In genomic region chr1:67769633-67770256, GRCh38 we compare ENCODE assay signal across 23 cellular contexts.
DNase-seq lines count a peak whose midpoint lies in the region; ATAC-seq and TF ChIP-seq lines count a peak whose summit lies in the region.
"Had no signal": no experiment of that assay in that cellular context is flagged by ENCODE, and none has a peak within 500 bp of the region (broad histone marks: within the 10 kb centered on the region; RNA-seq: fewer than 3 reads in every experiment).

No MANE protein-coding gene starts in this region.

- H3K9ac ChIP-seq in mesenchymal stem cell (ENCODE audit: low read length), result no peak overlapping the region
- H3K9ac ChIP-seq: BLaER1 treated with 17β-estradiol and CSF1 and Interleukin-3, amounts not matched to agents 10 nM and 100 nM had no signal

- DNase-seq in activated CD8-positive, alpha-beta T cell treated with anti-CD3 and anti-CD28 coated beads for 36 hours, result peak; percentile 17
- DNase-seq in activated CD8-positive, alpha-beta T cell treated with anti-CD3 and anti-CD28 coated beads, Interleukin-2, amount 10 ng/mL, durations not matched to agents 7 days and 5 days, result no peak
- DNase-seq in mesenchymal stem cell (no peak), NAMALWA (ENCODE audit: low spot score) (no peak), NCI-H2081 treated with DMSO at 0.1 percent for 48 hours (lab: John Stamatoyannopoulos, UW) (no peak)
- DNase-seq in activated CD4-positive, alpha-beta memory T cell treated with anti-CD3 and anti-CD28 coated beads for 36 hours, result no peak
- DNase-seq: 8988T; CD4-positive, alpha-beta memory T cell; DMS153; H7; KBM-7; MM.1S; NCI-H1092 treated with DMSO at 0.1 percent for 48 hours; NCI-H146; NCI-H2029; NCI-H226; NCI-H510A treated with DMSO at 0.1 percent for 48 hours; NCI-H748 treated with DMSO at 0.1 percent for 48 hours; PC-9; RPMI8226; SHP77 had no signal

- intact Hi-C loops in activated CD8-positive, alpha-beta T cell treated with anti-CD3 and anti-CD28 coated beads for 36 hours (cut with micrococcal nuclease), result no loop called here
- intact Hi-C loops in activated CD4-positive, alpha-beta memory T cell treated with anti-CD3 and anti-CD28 coated beads for 36 hours (cut with micrococcal nuclease), result loop anchor here (5.0 kb wide), 2 partner anchors 58 to 83 kb away; no protein-coding TSS in a partner anchor

- H3K36me3 ChIP-seq in mesenchymal stem cell (ENCODE audit: control insufficient read depth in 1 of 2, insufficient read depth in 2 of 2, low read depth in 1 of 2, low read length in 2 of 2), result peaks cover 15 to 48% of the 10 kb centered on the region in 2 experiments

- no peaks in the 10 kb centered on the region for H3K36me3 Mint-ChIP-seq in activated CD8-positive, alpha-beta T cell treated with anti-CD3 and anti-CD28 coated beads for 36 hours (ENCODE audit: low read depth)
- no peaks in the 10 kb centered on the region for H3K36me3 Mint-ChIP-seq in activated CD8-positive, alpha-beta T cell treated with anti-CD3 and anti-CD28 coated beads, Interleukin-2, amount 10 ng/mL, durations not matched to agents 7 days and 5 days (ENCODE audit: low read depth)
- no peaks in the 10 kb centered on the region for H3K36me3 Mint-ChIP-seq in activated CD4-positive, alpha-beta memory T cell treated with anti-CD3 and anti-CD28 coated beads for 36 hours
- H3K36me3 Mint-ChIP-seq: CD4-positive, alpha-beta memory T cell had no signal

- no peak overlapping the region for H2BK5ac ChIP-seq in mesenchymal stem cell (ENCODE audit: low read depth, low read length, poor library complexity, severe bottlenecking)

- H3K27me3 ChIP-seq in mesenchymal stem cell (ENCODE audit: control insufficient read depth in 1 of 2, insufficient read depth in 1 of 2, low read length in 2 of 2), result no peaks in the 10 kb centered on the region
- H3K27me3 ChIP-seq: BLaER1 treated with 17β-estradiol and CSF1 and Interleukin-3, amounts not matched to agents 10 nM and 100 nM had no signal

- H4K8ac ChIP-seq in mesenchymal stem cell (ENCODE audit: low read length), result no peak overlapping the region

- H3K4me2 ChIP-seq in mesenchymal stem cell (ENCODE audit: low read length, poor library complexity, severe bottlenecking), result no peak overlapping the region
- H3K4me2 ChIP-seq: BLaER1 treated with 17β-estradiol and CSF1 and Interleukin-3, amounts not matched to agents 10 nM and 100 nM; PC-9 had no signal

- TF ChIP-seq CTCF in activated CD8-positive, alpha-beta T cell treated with anti-CD3 and anti-CD28 coated beads for 36 hours (IDR thresholded peaks at IDR 0.05), result no peak

- peaks cover 26% of the 10 kb centered on the region for H3K4me1 ChIP-seq in mesenchymal stem cell (ENCODE audit: control insufficient read depth, insufficient read depth, low read depth, low read length)

- CTCF ChIA-PET in activated CD8-positive, alpha-beta T cell treated with anti-CD3 and anti-CD28 coated beads for 36 hours (lab: Charles Lee), result interaction anchor here (1.3 to 6.7 kb wide), 4 partner anchors 10 to 234 kb away, joined by 3 to 49 read pairs (median 18); no protein-coding TSS in a partner anchor
- CTCF ChIA-PET in activated CD8-positive, alpha-beta T cell treated with anti-CD3 and anti-CD28 coated beads, Interleukin-2, amount 10 ng/mL, durations not matched to agents 7 days and 5 days (lab: Charles Lee), result interaction anchor here (1.7 to 6.2 kb wide), 2 partner anchors 10 to 208 kb away, joined by 9 to 42 read pairs; no protein-coding TSS in a partner anchor
- CTCF ChIA-PET in activated CD4-positive, alpha-beta memory T cell treated with anti-CD3 and anti-CD28 coated beads for 36 hours (lab: Charles Lee), result interaction anchor here (0.9 to 1.1 kb wide), 3 partner anchors 10 to 208 kb away, joined by 3 to 5 read pairs (median 4); no protein-coding TSS in a partner anchor

- no peak overlapping the region for H3K14ac ChIP-seq in mesenchymal stem cell (ENCODE audit: low read length in 2 of 2)

- H2AFZ ChIP-seq in mesenchymal stem cell (ENCODE audit: low read depth, low read length), result no peak overlapping the region
- H2AFZ ChIP-seq: PC-9 had no signal

- H3K27ac ChIP-seq in mesenchymal stem cell (ENCODE audit: low read length, poor library complexity, severe bottlenecking), result no peak overlapping the region
- H3K27ac ChIP-seq: BLaER1 treated with 17β-estradiol and CSF1 and Interleukin-3, amounts not matched to agents 10 nM and 100 nM; PC-9 had no signal

- 87% methylated on average over 6 of the region's 6 CpGs for WGBS in mesenchymal stem cell

- no peaks in the 10 kb centered on the region for H3K9me3 ChIP-seq in mesenchymal stem cell (ENCODE audit: control insufficient read depth, low read length)
- H3K9me3 ChIP-seq: BLaER1 treated with 17β-estradiol and CSF1 and Interleukin-3, amounts not matched to agents 10 nM and 100 nM had no signal

- no peak overlapping the region for H3K23ac ChIP-seq in mesenchymal stem cell (ENCODE audit: low read length in 2 of 2)

- H3K4me3 ChIP-seq in mesenchymal stem cell (ENCODE audit: insufficient read depth in 1 of 2, low read depth in 1 of 2, low read length in 2 of 2), result no peak overlapping the region
- H3K4me3 ChIP-seq: BLaER1 treated with 17β-estradiol and CSF1 and Interleukin-3, amounts not matched to agents 10 nM and 100 nM; PC-9 had no signal

- H2BK12ac ChIP-seq in mesenchymal stem cell (ENCODE audit: low read length in 2 of 2), result no peak overlapping the region

- H3K9me3 Mint-ChIP-seq in activated CD8-positive, alpha-beta T cell treated with anti-CD3 and anti-CD28 coated beads for 36 hours, result no peaks in the 10 kb centered on the region
- H3K9me3 Mint-ChIP-seq in activated CD8-positive, alpha-beta T cell treated with anti-CD3 and anti-CD28 coated beads, Interleukin-2, amount 10 ng/mL, durations not matched to agents 7 days and 5 days (ENCODE audit: insufficient read depth), result no peaks in the 10 kb centered on the region
- no peaks in the 10 kb centered on the region for H3K9me3 Mint-ChIP-seq in activated CD4-positive, alpha-beta memory T cell treated with anti-CD3 and anti-CD28 coated beads for 36 hours
- H3K9me3 Mint-ChIP-seq: CD4-positive, alpha-beta memory T cell had no signal

- POLR2A ChIA-PET in activated CD8-positive, alpha-beta T cell treated with anti-CD3 and anti-CD28 coated beads for 36 hours (lab: Charles Lee), result interaction anchor here (0.5 to 1.3 kb wide), 2 partner anchors 84 to 1036 kb away, joined by 3 read pairs; partner anchors contain the start of gene GADD45A
- POLR2A ChIA-PET in activated CD8-positive, alpha-beta T cell treated with anti-CD3 and anti-CD28 coated beads, Interleukin-2, amount 10 ng/mL, durations not matched to agents 7 days and 5 days (lab: Charles Lee), result no interaction called here
- POLR2A ChIA-PET in activated CD4-positive, alpha-beta memory T cell treated with anti-CD3 and anti-CD28 coated beads for 36 hours (lab: Charles Lee), result no interaction called here

- H3K4me1 Mint-ChIP-seq in activated CD8-positive, alpha-beta T cell treated with anti-CD3 and anti-CD28 coated beads for 36 hours (ENCODE audit: low read depth), result peaks cover 28% of the 10 kb centered on the region
- peaks cover 8% of the 10 kb centered on the region for H3K4me1 Mint-ChIP-seq in activated CD8-positive, alpha-beta T cell treated with anti-CD3 and anti-CD28 coated beads, Interleukin-2, amount 10 ng/mL, durations not matched to agents 7 days and 5 days (ENCODE audit: low read depth)
- H3K4me1 Mint-ChIP-seq in activated CD4-positive, alpha-beta memory T cell treated with anti-CD3 and anti-CD28 coated beads for 36 hours (ENCODE audit: low read depth), result peaks cover 14% of the 10 kb centered on the region

- peaks cover 31% of the 10 kb centered on the region for H3K79me1 ChIP-seq in mesenchymal stem cell (replicated peaks; ENCODE audit: low read length, poor library complexity, severe bottlenecking)

- peak overlapping the region; percentile 13 for H2AK5ac ChIP-seq in mesenchymal stem cell (ENCODE audit: low read length, severe bottlenecking)

- peaks cover 24% of the 10 kb centered on the region for H3K27me3 Mint-ChIP-seq in activated CD8-positive, alpha-beta T cell treated with anti-CD3 and anti-CD28 coated beads for 36 hours
- H3K27me3 Mint-ChIP-seq in activated CD8-positive, alpha-beta T cell treated with anti-CD3 and anti-CD28 coated beads, Interleukin-2, amount 10 ng/mL, durations not matched to agents 7 days and 5 days (ENCODE audit: low read depth), result peaks cover 20% of the 10 kb centered on the region
- peaks cover 38% of the 10 kb centered on the region for H3K27me3 Mint-ChIP-seq in activated CD4-positive, alpha-beta memory T cell treated with anti-CD3 and anti-CD28 coated beads for 36 hours

- no peak overlapping the region for H3K18ac ChIP-seq in mesenchymal stem cell (ENCODE audit: low read depth in 1 of 2, low read length in 2 of 2)

- no peak overlapping the region for H3K4ac ChIP-seq in mesenchymal stem cell (ENCODE audit: low read depth in 1 of 2, low read length in 2 of 2)

- H4K91ac ChIP-seq in mesenchymal stem cell (ENCODE audit: low read length), result no peak overlapping the region

- peak; percentile 41 for ATAC-seq in activated CD8-positive, alpha-beta T cell treated with anti-CD3 and anti-CD28 coated beads for 36 hours
- ATAC-seq in activated CD8-positive, alpha-beta T cell treated with anti-CD3 and anti-CD28 coated beads, Interleukin-2, amount 10 ng/mL, durations not matched to agents 7 days and 5 days, result no peak
- ATAC-seq in HG02588 (IDR thresholded peaks at IDR 0.05; ENCODE audit: unreplicated experiment), result peak; percentile 38

- H2BK120ac ChIP-seq in mesenchymal stem cell (ENCODE audit: low read depth, low read length), result no peak overlapping the region

- H2BK15ac ChIP-seq in mesenchymal stem cell (ENCODE audit: low read depth, poor library complexity, severe bottlenecking), result no peak overlapping the region

- no peak overlapping the region for H3K27ac Mint-ChIP-seq in activated CD8-positive, alpha-beta T cell treated with anti-CD3 and anti-CD28 coated beads for 36 hours
- no peak overlapping the region for H3K27ac Mint-ChIP-seq in activated CD8-positive, alpha-beta T cell treated with anti-CD3 and anti-CD28 coated beads, Interleukin-2, amount 10 ng/mL, durations not matched to agents 7 days and 5 days
- no peak overlapping the region for H3K27ac Mint-ChIP-seq in activated CD4-positive, alpha-beta memory T cell treated with anti-CD3 and anti-CD28 coated beads for 36 hours
- H3K27ac Mint-ChIP-seq: CD4-positive, alpha-beta memory T cell had no signal

- H3K4me3 Mint-ChIP-seq in activated CD8-positive, alpha-beta T cell treated with anti-CD3 and anti-CD28 coated beads for 36 hours, result no peak overlapping the region
- no peak overlapping the region for H3K4me3 Mint-ChIP-seq in activated CD8-positive, alpha-beta T cell treated with anti-CD3 and anti-CD28 coated beads, Interleukin-2, amount 10 ng/mL, durations not matched to agents 7 days and 5 days
- H3K4me3 Mint-ChIP-seq in activated CD4-positive, alpha-beta memory T cell treated with anti-CD3 and anti-CD28 coated beads for 36 hours, result no peak overlapping the region
- H3K4me3 Mint-ChIP-seq: CD4-positive, alpha-beta memory T cell had no signal
